In genomic region chr15:71962537-71962936, GRCh38 we compare ENCODE assay signal across 17 cellular contexts.
DNase-seq lines count a peak whose midpoint lies in the region; ATAC-seq, FAIRE-seq and TF ChIP-seq lines count a peak whose summit lies in the region.
"Had no signal": no experiment of that assay in that cellular context is flagged by ENCODE, and none has a peak within 500 bp of the region (broad histone marks: within the 10 kb centered on the region; RNA-seq: fewer than 3 reads in every experiment).

No MANE protein-coding gene starts in this region.

- no peaks in the 10 kb centered on the region for H3K27me3 ChIP-seq in heart left ventricle
- H3K27me3 ChIP-seq in right cardiac atrium (ENCODE audit: control insufficient read depth, insufficient read depth) = no peaks in the 10 kb centered on the region
- H3K27me3 ChIP-seq in RWPE2 (ENCODE audit: insufficient read depth, poor library complexity, severe bottlenecking) = no peaks in the 10 kb centered on the region
- H3K27me3 ChIP-seq in small intestine (ENCODE audit: control insufficient read depth in 2 of 2, insufficient read depth in 2 of 2, low read length in 2 of 2) = no peaks in the 10 kb centered on the region
- H3K27me3 ChIP-seq: SJCRH30 had no signal

- 54 to 69% (median 58%) methylated on average over 1 of the region's 1 CpG for WGBS in heart left ventricle, 4 donors
- 85% methylated on average over 1 of the region's 1 CpG for WGBS in right cardiac atrium
- WGBS in small intestine, 3 donors = 20 to 67% (median 45%) methylated on average over 1 of the region's 1 CpG

- H3K9me3 ChIP-seq in heart left ventricle (no peaks in the 10 kb centered on the region), right cardiac atrium (ENCODE audit: control insufficient read depth, low read length) (no peaks in the 10 kb centered on the region), RWPE2 (ENCODE audit: severe bottlenecking) (no peaks in the 10 kb centered on the region), small intestine (ENCODE audit: control insufficient read depth, low read depth) (no peaks in the 10 kb centered on the region)
- H3K9me3 ChIP-seq: SJCRH30 had no signal

- TF ChIP-seq CTCF in heart left ventricle (IDR thresholded peaks at IDR 0.05) = no peak
- TF ChIP-seq CTCF in RWPE2 (IDR thresholded peaks at IDR 0.05; ENCODE audit: poor library complexity, severe bottlenecking) = no peak

- CTCF ChIA-PET in activated CD4-positive, alpha-beta T cell treated with anti-CD3 and anti-CD28 coated beads, Interleukin-2, amount 10 ng/mL, durations not matched to agents 7 days and 5 days (lab: Charles Lee) = no interaction called here

- no peaks in the 10 kb centered on the region for H3K4me1 Mint-ChIP-seq in activated CD4-positive, alpha-beta T cell treated with anti-CD3 and anti-CD28 coated beads, Interleukin-2, amount 10 ng/mL, durations not matched to agents 7 days and 5 days
- H3K4me1 Mint-ChIP-seq: CD14-positive monocyte, GM23338 had no signal

- intact Hi-C loops in heart left ventricle (cut with DNase I) (no loop called here), right cardiac atrium (cut with DNase I) (no loop called here)

- no peaks in the 10 kb centered on the region for H3K9me3 Mint-ChIP-seq in activated CD4-positive, alpha-beta T cell treated with anti-CD3 and anti-CD28 coated beads, Interleukin-2, amount 10 ng/mL, durations not matched to agents 7 days and 5 days
- H3K9me3 Mint-ChIP-seq: GM23338 had no signal

- DNase-seq in heart left ventricle (no peak), right cardiac atrium (no peak), HuH-7.5 (ENCODE audit: low spot score) (peak; percentile 18), RWPE2 (ENCODE audit: low spot score) (no peak), small intestine (peak; percentile 84), pons (ENCODE audit: low spot score) (no peak), DMS114 treated with DMSO at 0.1 percent for 48 hours (lab: John Stamatoyannopoulos, UW; ENCODE audit: unreplicated experiment) (no peak)
- no peak for DNase-seq in activated CD4-positive, alpha-beta T cell treated with anti-CD3 and anti-CD28 coated beads, Interleukin-2, amount 10 ng/mL, durations not matched to agents 7 days and 5 days
- DNase-seq: COR-L47, NCI-H1694, NCI-H82, SJCRH30 had no signal

- H3K4me3 Mint-ChIP-seq in activated CD4-positive, alpha-beta T cell treated with anti-CD3 and anti-CD28 coated beads, Interleukin-2, amount 10 ng/mL, durations not matched to agents 7 days and 5 days = no peak overlapping the region
- H3K4me3 Mint-ChIP-seq: CD14-positive monocyte, GM23338 had no signal

- FAIRE-seq in small intestine (lab: Jason Lieb, UNC) = peak; percentile 85
- FAIRE-seq: A204.1, GM12892, RCC 7860 had no signal

- H3K4me3 ChIP-seq in heart left ventricle (no peak overlapping the region), right cardiac atrium (ENCODE audit: low read length) (no peak overlapping the region), RWPE2 (ENCODE audit: severe bottlenecking) (no peak overlapping the region), small intestine (ENCODE audit: low read depth in 1 of 2, low read length in 2 of 2) (no peak overlapping the region)
- H3K4me3 ChIP-seq: GM23338, SJCRH30 had no signal

- H3K4me1 ChIP-seq in heart left ventricle (peaks cover 0 to 17% (median 3%) of the 10 kb centered on the region in 12 donors), right cardiac atrium (ENCODE audit: control insufficient read depth, insufficient read depth, low read length) (no peaks in the 10 kb centered on the region), RWPE2 (ENCODE audit: insufficient read depth, poor library complexity, severe bottlenecking) (no peaks in the 10 kb centered on the region), small intestine (ENCODE audit: control insufficient read depth in 2 of 2, insufficient read depth in 1 of 2, low read depth in 1 of 2, low read length in 1 of 2) (peaks cover 3 to 7% of the 10 kb centered on the region in 2 donors)
- H3K4me1 ChIP-seq: SJCRH30 had no signal

- H3K27ac Mint-ChIP-seq in activated CD4-positive, alpha-beta T cell treated with anti-CD3 and anti-CD28 coated beads, Interleukin-2, amount 10 ng/mL, durations not matched to agents 7 days and 5 days = no peak overlapping the region
- H3K27ac Mint-ChIP-seq: GM23338 had no signal

- no peak for TF ChIP-seq POLR2A in heart left ventricle (IDR thresholded peaks at IDR 0.05)

- H3K36me3 ChIP-seq in heart left ventricle = peaks cover 0 to 38% (median 18%) of the 10 kb centered on the region in 9 donors
- peaks cover 11% of the 10 kb centered on the region for H3K36me3 ChIP-seq in RWPE2 (ENCODE audit: low read depth)
- no peaks in the 10 kb centered on the region for H3K36me3 ChIP-seq in small intestine (ENCODE audit: control insufficient read depth in 2 of 2, insufficient read depth in 2 of 2, low read length in 2 of 2)

- H3K27me3 Mint-ChIP-seq in activated CD4-positive, alpha-beta T cell treated with anti-CD3 and anti-CD28 coated beads, Interleukin-2, amount 10 ng/mL, durations not matched to agents 7 days and 5 days = no peaks in the 10 kb centered on the region

- no peak overlapping the region for H3K27ac ChIP-seq in heart left ventricle
- no peak overlapping the region for H3K27ac ChIP-seq in right cardiac atrium (ENCODE audit: low read length)
- H3K27ac ChIP-seq in RWPE2 (ENCODE audit: poor library complexity, severe bottlenecking) = no peak overlapping the region
- H3K27ac ChIP-seq in small intestine (ENCODE audit: low read depth in 1 of 2, low read length in 1 of 2) = no peak overlapping the region
- H3K27ac ChIP-seq: SJCRH30 had no signal

- ATAC-seq in heart left ventricle (peak; percentile 48 to 76 (median 59)), right cardiac atrium (no peak), RWPE2 (ENCODE audit: low read depth) (peak; percentile 68; the same call in 2 of the 3 replicates)
- ATAC-seq: GM23338 had no signal

- H3K36me3 Mint-ChIP-seq in activated CD4-positive, alpha-beta T cell treated with anti-CD3 and anti-CD28 coated beads, Interleukin-2, amount 10 ng/mL, durations not matched to agents 7 days and 5 days (ENCODE audit: low read depth) = no peaks in the 10 kb centered on the region

- POLR2A ChIA-PET in activated CD4-positive, alpha-beta T cell treated with anti-CD3 and anti-CD28 coated beads, Interleukin-2, amount 10 ng/mL, durations not matched to agents 7 days and 5 days (lab: Charles Lee) = no interaction called here

Comparison
In these comparisons a context has a peak if more than half of its experiments do, and no peak if none do; other contexts are left out.
1. ATAC-seq: peak in heart left ventricle (4 of 4) and RWPE2 (single experiment); none in right cardiac atrium (0 of 2).
2. DNase-seq: peak in HuH-7.5 (single experiment) and small intestine (single experiment); none in heart left ventricle (0 of 5), right cardiac atrium (0 of 3), RWPE2 (single experiment), pons (single experiment), DMS114 treated with DMSO at 0.1 percent for 48 hours (single experiment) and activated CD4-positive, alpha-beta T cell treated with anti-CD3 and anti-CD28 coated beads, Interleukin-2, amount 10 ng/mL, durations not matched to agents 7 days and 5 days (single experiment).